30 cellular contexts compared by ENCODE assay signal in genomic region chr4:2981256-2981804, GRCh38.
"Had no signal": no experiment of that assay in that cellular context is flagged by ENCODE, and none has a peak within 500 bp of the region (broad histone marks: within the 10 kb centered on the region; RNA-seq: fewer than 3 reads in every experiment).

No MANE protein-coding gene starts in this region.

- H2AFZ ChIP-seq: hepatocyte had no signal

- H3K36me3 Mint-ChIP-seq: naive B cell; stimulated activated memory B cell treated with anti-CD40 and anti-IgM and Interleukin-4, amounts not matched to agents 10 μg/mL and 1 μg/mL and 100 μg/mL, for 72 hours; type B pancreatic cell had no signal

- H3K4me1 ChIP-seq: sigmoid colon, uterus had no signal

- H3K9me3 ChIP-seq: sigmoid colon, uterus had no signal

- H3K36me3 ChIP-seq: gastroesophageal sphincter, ovary, sigmoid colon, uterus had no signal

- ATAC-seq: activated naive CD4-positive, alpha-beta T cell treated with anti-CD3 and anti-CD28 coated beads, Interleukin-2, amount 50 U/mL, for 72 hours; activated T-cell treated with anti-CD3 and anti-CD28 coated beads, Interleukin-2, amount 50 U/mL, for 72 hours; gastroesophageal sphincter; stimulated activated memory B cell treated with anti-CD40 and anti-IgM and Interleukin-4, amounts not matched to agents 10 μg/mL and 1 μg/mL and 100 μg/mL, for 72 hours; stimulated activated naive CD8-positive, alpha-beta T cell treated with anti-CD3 and anti-CD28 coated beads, Interleukin-15, amount 100 ng/mL, for 72 hours had no signal

- DNase-seq: activated CD4-positive, alpha-beta T cell treated with anti-CD3 and anti-CD28 coated beads, Interleukin-2, amount 10 ng/mL, durations not matched to agents 7 days and 5 days; activated CD4-positive, CD25-positive, alpha-beta regulatory T cell treated with anti-CD3 and anti-CD28 coated beads, Interleukin-2, amount 50 U/mL, for 72 hours; activated naive CD4-positive, alpha-beta T cell; activated T-cell treated with anti-CD3 and anti-CD28 coated beads for 4 hours; activated T-cell treated with anti-CD3 and anti-CD28 coated beads, Interleukin-2, amount 50 U/mL, for 72 hours; dermis blood vessel endothelial cell; effector CD4-positive, alpha-beta T cell; islet precursor cell; left ventricle myocardium inferior; naive B cell; nephron progenitor cell; ovary; retina; sigmoid colon; stimulated activated CD4-positive, alpha-beta T cell treated with anti-CD3 and anti-CD28 coated beads, Interleukin-1b, Interleukin-23, amount 100 ng/mL, for 48 hours; stimulated activated CD4-positive, alpha-beta T cell treated with anti-CD3 and anti-CD28 coated beads, Interleukin-4, amount 100 ng/mL, for 4 hours; stimulated activated CD8-positive, alpha-beta memory T cell treated with anti-CD3 and anti-CD28 coated beads, Interleukin-4, amount 100 ng/mL, for 48 hours; stimulated activated naive CD8-positive, alpha-beta T cell treated with anti-CD3 and anti-CD28 coated beads, Interleukin-15, amount 100 ng/mL, for 72 hours; substantia nigra; uterus had no signal

- H3K4me2 ChIP-seq: hepatocyte had no signal

- H3K4me3 ChIP-seq: gastroesophageal sphincter, hepatocyte, left ventricle myocardium inferior, lung, ovary, sigmoid colon, uterus had no signal

- H3K27ac Mint-ChIP-seq: activated naive CD4-positive, alpha-beta T cell treated with anti-CD3 and anti-CD28 coated beads, Interleukin-2, amount 50 U/mL, for 72 hours; activated T-cell treated with anti-CD3 and anti-CD28 coated beads, Interleukin-2, amount 50 U/mL, for 72 hours; naive B cell; nephron progenitor cell; progenitor cell of endocrine pancreas; stimulated activated memory B cell treated with anti-CD40 and anti-IgM and Interleukin-4, amounts not matched to agents 10 μg/mL and 1 μg/mL and 100 μg/mL, for 72 hours; stimulated activated naive CD8-positive, alpha-beta T cell treated with anti-CD3 and anti-CD28 coated beads, Interleukin-15, amount 100 ng/mL, for 72 hours; type B pancreatic cell had no signal

- H3K4me3 Mint-ChIP-seq: activated CD4-positive, alpha-beta T cell treated with anti-CD3 and anti-CD28 coated beads, Interleukin-2, amount 10 ng/mL, durations not matched to agents 7 days and 5 days; activated T-cell treated with anti-CD3 and anti-CD28 coated beads, Interleukin-2, amount 50 U/mL, for 72 hours; naive B cell; nephron progenitor cell; stimulated activated memory B cell treated with anti-CD40 and anti-IgM and Interleukin-4, amounts not matched to agents 10 μg/mL and 1 μg/mL and 100 μg/mL, for 72 hours; stimulated activated naive CD8-positive, alpha-beta T cell treated with anti-CD3 and anti-CD28 coated beads, Interleukin-15, amount 100 ng/mL, for 72 hours; type B pancreatic cell had no signal

- H3K27me3 Mint-ChIP-seq: stimulated activated naive CD8-positive, alpha-beta T cell treated with anti-CD3 and anti-CD28 coated beads, Interleukin-15, amount 100 ng/mL, for 72 hours had no signal

- H3K27me3 ChIP-seq: gastroesophageal sphincter, hepatocyte, ovary, sigmoid colon, uterus had no signal

- H3K27ac ChIP-seq: gastroesophageal sphincter, hepatocyte, left ventricle myocardium inferior, ovary, sigmoid colon, uterus had no signal

- H3K79me2 ChIP-seq: hepatocyte had no signal

- H3K9me3 Mint-ChIP-seq: stimulated activated naive CD8-positive, alpha-beta T cell treated with anti-CD3 and anti-CD28 coated beads, Interleukin-15, amount 100 ng/mL, for 72 hours; type B pancreatic cell had no signal

- FAIRE-seq: colon, endometrium, small intestine had no signal

- H3K4me1 Mint-ChIP-seq: activated CD4-positive, alpha-beta T cell treated with anti-CD3 and anti-CD28 coated beads, Interleukin-2, amount 10 ng/mL, durations not matched to agents 7 days and 5 days; nephron progenitor cell had no signal
